In the genomic region with DNA sequence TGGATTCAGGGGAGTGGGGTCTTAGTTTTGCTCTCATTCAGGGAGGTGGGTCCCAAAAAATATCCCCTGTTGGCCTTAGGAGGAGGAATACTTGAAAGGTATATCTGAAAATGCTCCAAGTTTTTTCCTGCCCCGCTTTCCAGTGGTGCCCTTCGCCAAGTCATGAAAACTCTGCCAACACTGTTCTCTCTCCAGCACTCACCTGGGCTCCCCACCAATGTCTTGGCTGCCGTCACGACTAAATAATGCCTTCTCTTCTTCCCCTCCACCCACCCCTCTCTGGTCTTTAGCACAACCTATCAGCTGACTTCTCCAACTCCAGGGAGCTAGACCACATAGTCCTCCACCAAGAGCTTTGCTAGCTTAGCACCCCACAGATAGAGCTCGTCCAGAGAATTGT, we compare ENCODE assay signal across 19 cellular contexts. TPM values are rescaled to one million over a fixed set of nuclear protein-coding genes. Genes with fewer than 3 reads are reported as not detected.
A peak's percentile ranks its signal among the peaks of the same experiment; 100 is the strongest.
DNase-seq lines count a peak whose midpoint lies in the region; ATAC-seq, FAIRE-seq and TF ChIP-seq lines count a peak whose summit lies in the region.
"Had no signal": no experiment of that assay in that cellular context is flagged by ENCODE, and none has a peak within 500 bp of the region (broad histone marks: within the 10 kb centered on the region; RNA-seq: fewer than 3 reads in every experiment).

No MANE protein-coding gene starts in this region.

- DNase-seq in GM12878 (ENCODE audit: low read depth, low spot score) (no peak), nephron progenitor cell (no peak), sigmoid colon (peak; percentile 20), vagina (ENCODE audit: extremely low spot score in 2 of 2) (no peak), omental fat pad (ENCODE audit: low spot score) (no peak)
- DNase-seq: CD4-positive, alpha-beta memory T cell; DMS53; EL; HFFc6; NCI-H1436; NCI-H2029; NCI-H526; SJCRH30 had no signal

- POLR2A ChIA-PET in GM12878 (lab: Charles Lee): interaction anchor here (0.7 to 1.4 kb wide), 3 partner anchors 15 to 231 kb away, joined by 3 to 5 read pairs (median 3); no protein-coding TSS in a partner anchor

- H3K9me3 ChIP-seq in GM12878 (replicated peaks; ENCODE audit: control insufficient read depth, insufficient read depth, low read length) (no peaks in the 10 kb centered on the region), sigmoid colon (no peaks in the 10 kb centered on the region), vagina (no peaks in the 10 kb centered on the region)
- H3K9me3 ChIP-seq: SJCRH30 had no signal

- in situ Hi-C loops in GM12878 (cut with MboI): no loop called here

- RAD21 ChIA-PET in GM12878 (lab: Charles Lee; ENCODE audit: unreplicated experiment): interaction anchor here (0.8 to 1.0 kb wide), 2 partner anchors 16 to 417 kb away, joined by 3 to 4 read pairs; no protein-coding TSS in a partner anchor

- ATAC-seq in GM12878 (no peak), GM21447 (IDR thresholded peaks at IDR 0.05; ENCODE audit: unreplicated experiment) (no peak), HG03025 (IDR thresholded peaks at IDR 0.05; ENCODE audit: low FRiP score, unreplicated experiment) (no peak), omental fat pad (ENCODE audit: low FRiP score) (no peak)
- ATAC-seq: Panc1 had no signal

- BruUV-seq in GM12878 (replicated peaks; lab: Mats Ljungman, UMichigan): no TSS peak

- no peak overlapping the region for H3K9ac ChIP-seq in GM12878 (ENCODE audit: control insufficient read depth, insufficient read depth, low read length)

- CTCF ChIA-PET in GM12878 (lab: Yijun Ruan, JAX): interaction anchor here (1.0 to 1.5 kb wide), 2 partner anchors 15 to 39 kb away, joined by 3 read pairs; no protein-coding TSS in a partner anchor

- peaks cover 7% of the 10 kb centered on the region for H3K27me3 Mint-ChIP-seq in nephron progenitor cell (ENCODE audit: low read depth, poor library complexity)
- H3K27me3 Mint-ChIP-seq: CD4-positive, alpha-beta memory T cell had no signal

- H3K27ac Mint-ChIP-seq in nephron progenitor cell: peak overlapping the region; percentile 39
- H3K27ac Mint-ChIP-seq: HFFc6 had no signal

- TF ChIP-seq CTCF in C4-2B (conservative IDR thresholded peaks at IDR 0.05): no peak
- no peak for TF ChIP-seq CTCF in GM12878 (IDR thresholded peaks at IDR 0.05 in 2 of 3, conservative IDR thresholded peaks at IDR 0.05 in 1 of 3; ENCODE audit: control insufficient read depth in 2 of 3, extremely low read depth in 1 of 3, insufficient read depth in 1 of 3, low read depth in 3 of 3, low read length in 3 of 3)
- TF ChIP-seq CTCF in nephron progenitor cell (IDR thresholded peaks at IDR 0.05): no peak
- no peak for TF ChIP-seq CTCF in sigmoid colon (IDR thresholded peaks at IDR 0.05)
- TF ChIP-seq CTCF in vagina (IDR thresholded peaks at IDR 0.05): no peak
- no peak for TF ChIP-seq CTCF in omental fat pad (IDR thresholded peaks at IDR 0.05)

- no peak for FAIRE-seq in GM12878 (lab: Jason Lieb, UNC)
- FAIRE-seq: A204.1 had no signal

- H3K27me3 ChIP-seq in GM12878 (replicated peaks in 1 of 2; ENCODE audit: control insufficient read depth in 2 of 2, insufficient read depth in 2 of 2, low read length in 1 of 2) (no peaks in the 10 kb centered on the region), sigmoid colon (no peaks in the 10 kb centered on the region), vagina (no peaks in the 10 kb centered on the region)
- H3K27me3 ChIP-seq: SJCRH30 had no signal

- TF ChIP-seq POLR2A in GM12878 (IDR thresholded peaks at IDR 0.05; ENCODE audit: low read depth, low read length) (no peak), sigmoid colon (IDR thresholded peaks at IDR 0.05) (no peak), vagina (IDR thresholded peaks at IDR 0.05) (no peak)

- H3K9me3 Mint-ChIP-seq in nephron progenitor cell: no peaks in the 10 kb centered on the region
- H3K9me3 Mint-ChIP-seq: HFFc6 had no signal

- TF ChIP-seq EP300 in GM12878 (IDR thresholded peaks at IDR 0.05; ENCODE audit: borderline replicate concordance in 1 of 2, control insufficient read depth in 1 of 2, low read depth in 2 of 2, low read length in 2 of 2) (no peak), sigmoid colon (IDR thresholded peaks at IDR 0.05) (no peak)

- TF ChIP-seq RAD21 in GM12878 (IDR thresholded peaks at IDR 0.05; ENCODE audit: insufficient read depth, low read depth, low read length): no peak

- 98% methylated on average over 5 of the region's 5 CpGs for WGBS in GM12878 (ENCODE audit: insufficient coverage, insufficient replicate concordance, low lambda C conversion rate, missing lambda C conversion rate)
- WGBS in sigmoid colon, 2 donors: 86 to 89% methylated on average over 5 of the region's 5 CpGs

- intact Hi-C loops in GM12878 (cut with micrococcal nuclease; ENCODE audit: unreplicated experiment): loop anchor here (2.0 kb wide), 1 partner anchor 17 kb away; no protein-coding TSS in a partner anchor
- intact Hi-C loops in sigmoid colon (cut with DNase I): no loop called here
- intact Hi-C loops in vagina (cut with DNase I): no loop called here

- H3K4me3 Mint-ChIP-seq in nephron progenitor cell: no peak overlapping the region
- H3K4me3 Mint-ChIP-seq: CD4-positive, alpha-beta memory T cell; HFFc6 had no signal

- peak overlapping the region; percentile 50 for H3K4me2 ChIP-seq in GM12878 (ENCODE audit: control insufficient read depth, insufficient read depth)

- H3K4me3 ChIP-seq in GM12878: no peak overlapping the region
- H3K4me3 ChIP-seq in sigmoid colon: no peak overlapping the region
- H3K4me3 ChIP-seq in vagina: no peak overlapping the region
- H3K4me3 ChIP-seq: SJCRH30 had no signal

- SMC1A ChIA-PET in GM12878 (lab: Charles Lee; ENCODE audit: uncharacterized antibody, unreplicated experiment): interaction anchor here (1.2 to 1.4 kb wide), 2 partner anchors 15 to 30 kb away, joined by 3 to 4 read pairs; a partner anchor contains a TSS

- no peaks in the 10 kb centered on the region for H4K20me1 ChIP-seq in GM12878 (ENCODE audit: control insufficient read depth, insufficient read depth)

- H3K27ac ChIP-seq in C4-2B (peak overlapping the region; percentile 57), GM12878 (ENCODE audit: control insufficient read depth, insufficient read depth) (peak overlapping the region; percentile 67; the same call in 1 of the 2 replicates), sigmoid colon (no peak overlapping the region), vagina (no peak overlapping the region)
- H3K27ac ChIP-seq: HL-60, SJCRH30 had no signal

- H3K36me3 Mint-ChIP-seq in nephron progenitor cell (ENCODE audit: low read depth): peaks cover 16% of the 10 kb centered on the region
- H3K36me3 Mint-ChIP-seq: CD4-positive, alpha-beta memory T cell had no signal

- peaks cover 9% of the 10 kb centered on the region for H3K79me2 ChIP-seq in GM12878 (ENCODE audit: control insufficient read depth, insufficient read depth, low read length)

- H3K4me1 ChIP-seq in GM12878 (ENCODE audit: control insufficient read depth, insufficient read depth, low read length): peaks cover 20% of the 10 kb centered on the region
- H3K4me1 ChIP-seq in sigmoid colon: peaks cover 0 to 67% (median 52%) of the 10 kb centered on the region in 4 donors
- peaks cover 35% of the 10 kb centered on the region for H3K4me1 ChIP-seq in vagina

- H2AFZ ChIP-seq in GM12878 (ENCODE audit: control insufficient read depth, low read depth, low read length): no peak overlapping the region

- H3K36me3 ChIP-seq in GM12878 (ENCODE audit: control insufficient read depth in 2 of 2, insufficient read depth in 2 of 2, low read length in 1 of 2) (no peaks in the 10 kb centered on the region), sigmoid colon (no peaks in the 10 kb centered on the region), vagina (no peaks in the 10 kb centered on the region)
- H3K36me3 ChIP-seq: SJCRH30 had no signal

- peaks cover 64% of the 10 kb centered on the region for H3K4me1 Mint-ChIP-seq in nephron progenitor cell
- H3K4me1 Mint-ChIP-seq: CD4-positive, alpha-beta memory T cell had no signal

TF ChIP-seq in GM12878, 131 proteins besides CTCF, POLR2A, EP300 and RAD21 (continues in another document):
- TF ChIP-seq CBFB (IDR thresholded peaks at IDR 0.05; ENCODE audit: low read depth) (no peak), FOXK2 (IDR thresholded peaks at IDR 0.05) (no peak), EGR1 (IDR thresholded peaks at IDR 0.05; ENCODE audit: borderline replicate concordance in 1 of 2, low read depth in 2 of 2, low read length in 2 of 2) (no peak), ZNF622 (IDR thresholded peaks at IDR 0.05) (no peak), ESRRA (IDR thresholded peaks at IDR 0.05; ENCODE audit: low read length) (no peak), SRF (IDR thresholded peaks at IDR 0.05; ENCODE audit: low read depth in 2 of 2, low read length in 2 of 2) (no peak), ZNF207 (IDR thresholded peaks at IDR 0.05; ENCODE audit: borderline replicate concordance) (no peak)
- TF ChIP-seq, protein P1, sequence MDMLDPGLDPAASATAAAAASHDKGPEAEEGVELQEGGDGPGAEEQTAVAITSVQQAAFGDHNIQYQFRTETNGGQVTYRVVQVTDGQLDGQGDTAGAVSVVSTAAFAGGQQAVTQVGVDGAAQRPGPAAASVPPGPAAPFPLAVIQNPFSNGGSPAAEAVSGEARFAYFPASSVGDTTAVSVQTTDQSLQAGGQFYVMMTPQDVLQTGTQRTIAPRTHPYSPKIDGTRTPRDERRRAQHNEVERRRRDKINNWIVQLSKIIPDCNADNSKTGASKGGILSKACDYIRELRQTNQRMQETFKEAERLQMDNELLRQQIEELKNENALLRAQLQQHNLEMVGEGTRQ (IDR thresholded peaks at IDR 0.05; ENCODE audit: borderline replicate concordance, low read depth, low read length): no peak

RNA-seq across cellular contexts. Expression of a gene that starts 30.6 kb away (rescaled TPM):
- total RNA-seq in GM12878 (2013; cell fraction: nucleolus; rRNA removed): 31.8 and 32.2 TPM in 2 replicates
- 1.5 and 1.6 TPM in 2 replicates for total RNA-seq in GM12878 (2014; rRNA removed)
- total RNA-seq in GM12878 (2014; rRNA removed; fragmentation: Illumina TruSeq; extraction: Trizol): 1.4 and 2.4 TPM in 2 replicates
- 7.8 and 8.6 TPM in 2 replicates for total RNA-seq in GM12878 (2021)
- polyA plus RNA-seq in GM12878 (2011; ENCODE audit: low read depth): 1.5 TPM
- 1.3 and 1.5 TPM in 2 replicates for polyA plus RNA-seq in GM12878 (2011; rRNA removed)
- 0.79 and 0.90 TPM in 2 replicates for polyA plus RNA-seq in GM12878 (2011; cell fraction: cytosol; rRNA removed)
- polyA plus RNA-seq in GM12878 (2011; cell fraction: nucleus; rRNA removed): 1.6 and 2.4 TPM in 2 replicates
- 2.3 and 3.5 TPM in 2 replicates for polyA plus RNA-seq in GM12878 (2012)
- 3.2 and 3.4 TPM in 2 replicates for polyA plus RNA-seq in GM12878 (2014; fragmentation: Illumina TruSeq; extraction: Trizol)
- 1 to 10 TPM in 1 of 2 experiments, under 1 TPM in 1; 0.68 to 3.5 TPM for polyA plus RNA-seq in GM12878 (2014; fragmentation: Nextera tagmentation; extraction: Ambion mirVana)
- 2.1 and 2.4 TPM in 2 replicates for polyA plus RNA-seq in GM12878 (2014; rRNA removed)
- polyA plus RNA-seq in GM12878 (2016; fragmentation: Nextera tagmentation; extraction: Ambion mirVana): 1 to 10 TPM; 2.0 to 2.8 TPM
- polyA minus RNA-seq in GM12878 (2011; rRNA and poly(A)+ RNA removed): 5.3 and 6.6 TPM in 2 replicates
- polyA minus RNA-seq in GM12878 (2011; cell fraction: cytosol; rRNA and poly(A)+ RNA removed): 2.9 and 3.2 TPM in 2 replicates
- 6.0 and 15.7 TPM in 2 replicates for polyA minus RNA-seq in GM12878 (2011; cell fraction: nucleus; rRNA and poly(A)+ RNA removed)
- total RNA-seq in sigmoid colon: 10 to 100 TPM; 17.8 to 38.8 (median 19.1) TPM
- 1 to 10 TPM in 2 of 3 donors, under 1 TPM in 1; 0.69 to 4.3 (median 1.2) TPM for polyA plus RNA-seq in sigmoid colon
- total RNA-seq in vagina: 28.0 TPM
- 10 to 100 TPM; 11.8 to 35.2 (median 13.7) TPM for total RNA-seq in omental fat pad

Comparison
In these comparisons a context has a peak if more than half of its experiments do, and no peak if none do; other contexts are left out.
1. H3K27ac ChIP-seq: peak in C4-2B (single experiment) and GM12878 (single experiment); none in sigmoid colon (0 of 4) and vagina (single experiment).